11 cellular contexts compared by ENCODE assay signal in genomic region chr15:25234831-25235230, GRCh38.
"Had no signal": no experiment of that assay in that cellular context is flagged by ENCODE, and none has a peak within 500 bp of the region (broad histone marks: within the 10 kb centered on the region; RNA-seq: fewer than 3 reads in every experiment).

No MANE protein-coding gene starts in this region.

- H3K9me3 ChIP-seq: HAP-1 had no signal

- H3K4me1 ChIP-seq: HAP-1 had no signal

- DNase-seq: GM23248, GOT3, H7, H9, HCEC 1CT, HFFc6 had no signal

- FAIRE-seq: H1, H54 had no signal

- H3K9ac ChIP-seq: GM23248 had no signal

- H2AFZ ChIP-seq: GM23248, GM23338 had no signal

- H3K4me3 ChIP-seq: GM23248, GM23338, HAP-1 had no signal

- H3K4me2 ChIP-seq: GM23338 had no signal

- H3K27ac ChIP-seq: GM23248 had no signal

- H3K36me3 ChIP-seq: HAP-1 had no signal

- ATAC-seq: GM23338, HCT116 had no signal
